Comparison of ENCODE assay signal across 8 cellular contexts in genomic region chr9:68832101-68832500, GRCh38.
"Had no signal": no experiment of that assay in that cellular context is flagged by ENCODE, and none has a peak within 500 bp of the region (broad histone marks: within the 10 kb centered on the region; RNA-seq: fewer than 3 reads in every experiment).

No MANE protein-coding gene starts in this region.

- H3K36me3 ChIP-seq: HAP-1 had no signal

- DNase-seq: GM23248, GOT3, H7, HFFc6 had no signal

- H3K27ac ChIP-seq: GM23248, HL-60 had no signal

- H3K4me1 ChIP-seq: HAP-1 had no signal

- H3K9ac ChIP-seq: GM23248 had no signal

- H3K4me3 ChIP-seq: GM23248, HAP-1 had no signal

- H3K9me3 ChIP-seq: HAP-1 had no signal

- H2AFZ ChIP-seq: GM23248 had no signal

- ATAC-seq: HCT116, HepG2 had no signal
